8 cellular contexts compared by ENCODE assay signal in genomic region chr19:54160948-54161347, GRCh38. TPM values are rescaled to one million over a fixed set of nuclear protein-coding genes. Genes with fewer than 3 reads are reported as not detected.
DNase-seq lines count a peak whose midpoint lies in the region; ATAC-seq and TF ChIP-seq lines count a peak whose summit lies in the region.

No MANE protein-coding gene starts in this region.

- TF ChIP-seq CTCF in RWPE2 (IDR thresholded peaks at IDR 0.05; ENCODE audit: poor library complexity, severe bottlenecking) (no peak), fibroblast of mammary gland (conservative IDR thresholded peaks at IDR 0.05; ENCODE audit: control insufficient read depth, insufficient read depth, low read depth, low read length) (no peak)

- peak overlapping the region; percentile 80 for H3K27ac ChIP-seq in RWPE2 (ENCODE audit: poor library complexity, severe bottlenecking)

- peaks cover 24% of the 10 kb centered on the region for H3K36me3 ChIP-seq in RWPE2 (ENCODE audit: low read depth)

- peaks cover 45% of the 10 kb centered on the region for H3K4me1 Mint-ChIP-seq in activated CD4-positive, alpha-beta T cell treated with anti-CD3 and anti-CD28 coated beads, Interleukin-2, amount 10 ng/mL, durations not matched to agents 24 days and 14 days
- peaks cover 59% of the 10 kb centered on the region for H3K4me1 Mint-ChIP-seq in stimulated activated memory B cell treated with anti-CD40 and anti-IgM and Interleukin-4, amounts not matched to agents 10 μg/mL and 1 μg/mL and 100 μg/mL, for 72 hours

- H3K9me3 Mint-ChIP-seq in activated CD4-positive, alpha-beta T cell treated with anti-CD3 and anti-CD28 coated beads, Interleukin-2, amount 10 ng/mL, durations not matched to agents 24 days and 14 days: no peaks in the 10 kb centered on the region
- H3K9me3 Mint-ChIP-seq in stimulated activated memory B cell treated with anti-CD40 and anti-IgM and Interleukin-4, amounts not matched to agents 10 μg/mL and 1 μg/mL and 100 μg/mL, for 72 hours: no peaks in the 10 kb centered on the region

- H3K9me3 ChIP-seq in RWPE2 (ENCODE audit: severe bottlenecking): no peaks in the 10 kb centered on the region

- H3K4me1 ChIP-seq in RWPE2 (ENCODE audit: insufficient read depth, poor library complexity, severe bottlenecking): peaks cover 10% of the 10 kb centered on the region

- peaks cover 18% of the 10 kb centered on the region for H3K36me3 Mint-ChIP-seq in activated CD4-positive, alpha-beta T cell treated with anti-CD3 and anti-CD28 coated beads, Interleukin-2, amount 10 ng/mL, durations not matched to agents 24 days and 14 days (ENCODE audit: low read depth)
- H3K36me3 Mint-ChIP-seq in stimulated activated memory B cell treated with anti-CD40 and anti-IgM and Interleukin-4, amounts not matched to agents 10 μg/mL and 1 μg/mL and 100 μg/mL, for 72 hours: peaks cover 8% of the 10 kb centered on the region

- DNase-seq in activated CD4-positive, alpha-beta T cell treated with anti-CD3 and anti-CD28 coated beads, Interleukin-2, amount 10 ng/mL, durations not matched to agents 24 days and 14 days: no peak
- DNase-seq in activated CD4-positive, alpha-beta T cell treated with anti-CD3 and anti-CD28 coated beads for 4 hours: no peak
- DNase-seq in RWPE2 (ENCODE audit: low spot score): no peak
- DNase-seq in fibroblast of mammary gland (ENCODE audit: low read depth): no peak
- no peak for DNase-seq in HUDEP-2 (lab: John Stamatoyannopoulos, UW; ENCODE audit: unreplicated experiment in 76 of 76)
- DNase-seq in foreskin melanocyte: no peak
- DNase-seq in GOT3 (lab: John Stamatoyannopoulos, UW): no peak

- H3K4me3 ChIP-seq in RWPE2 (ENCODE audit: severe bottlenecking) (peak overlapping the region; percentile 47), fibroblast of mammary gland (ENCODE audit: control insufficient read depth, low read depth, low read length) (peak overlapping the region; percentile 63)

- peak overlapping the region; percentile 99 for H3K27ac Mint-ChIP-seq in activated CD4-positive, alpha-beta T cell treated with anti-CD3 and anti-CD28 coated beads, Interleukin-2, amount 10 ng/mL, durations not matched to agents 24 days and 14 days
- H3K27ac Mint-ChIP-seq in stimulated activated memory B cell treated with anti-CD40 and anti-IgM and Interleukin-4, amounts not matched to agents 10 μg/mL and 1 μg/mL and 100 μg/mL, for 72 hours: peak overlapping the region; percentile 97

- H3K27me3 ChIP-seq in RWPE2 (ENCODE audit: insufficient read depth, poor library complexity, severe bottlenecking): no peaks in the 10 kb centered on the region

- intact Hi-C loops in activated CD4-positive, alpha-beta T cell treated with anti-CD3 and anti-CD28 coated beads, Interleukin-2, amount 10 ng/mL, durations not matched to agents 24 days and 14 days (cut with micrococcal nuclease): loop anchor here (5.0 kb wide), 2 partner anchors 286 to 294 kb away; partner anchors contain the start of genes LENG8 and MYADM

- peak overlapping the region; percentile 91 for H3K4me3 Mint-ChIP-seq in activated CD4-positive, alpha-beta T cell treated with anti-CD3 and anti-CD28 coated beads, Interleukin-2, amount 10 ng/mL, durations not matched to agents 24 days and 14 days
- H3K4me3 Mint-ChIP-seq in stimulated activated memory B cell treated with anti-CD40 and anti-IgM and Interleukin-4, amounts not matched to agents 10 μg/mL and 1 μg/mL and 100 μg/mL, for 72 hours: peak overlapping the region; percentile 94

- ATAC-seq in RWPE2 (ENCODE audit: low read depth): no peak
- ATAC-seq in stimulated activated memory B cell treated with anti-CD40 and anti-IgM and Interleukin-4, amounts not matched to agents 10 μg/mL and 1 μg/mL and 100 μg/mL, for 72 hours: no peak

- no peaks in the 10 kb centered on the region for H3K27me3 Mint-ChIP-seq in activated CD4-positive, alpha-beta T cell treated with anti-CD3 and anti-CD28 coated beads, Interleukin-2, amount 10 ng/mL, durations not matched to agents 24 days and 14 days
- H3K27me3 Mint-ChIP-seq in stimulated activated memory B cell treated with anti-CD40 and anti-IgM and Interleukin-4, amounts not matched to agents 10 μg/mL and 1 μg/mL and 100 μg/mL, for 72 hours: peaks cover 31% of the 10 kb centered on the region

RNA-seq across cellular contexts. Expression of gene LENG1, which starts 1.4 kb away (rescaled TPM):
- total RNA-seq in activated CD4-positive, alpha-beta T cell treated with anti-CD3 and anti-CD28 coated beads, Interleukin-2, amount 10 ng/mL, durations not matched to agents 24 days and 14 days: 4.6 and 5.7 TPM in 2 replicates

RNA-seq across cellular contexts. Expression of gene TMC4, which starts 12.0 kb away (rescaled TPM):
- 0.54 and 1.1 TPM in 2 replicates for total RNA-seq in activated CD4-positive, alpha-beta T cell treated with anti-CD3 and anti-CD28 coated beads, Interleukin-2, amount 10 ng/mL, durations not matched to agents 24 days and 14 days

RNA-seq across cellular contexts. Expression of gene CNOT3, which starts 23.4 kb away (rescaled TPM):
- 64.5 and 73.4 TPM in 2 replicates for total RNA-seq in activated CD4-positive, alpha-beta T cell treated with anti-CD3 and anti-CD28 coated beads, Interleukin-2, amount 10 ng/mL, durations not matched to agents 24 days and 14 days

RNA-seq across cellular contexts. Expression of gene MBOAT7, which starts 28.4 kb away (rescaled TPM):
- 289 and 291 TPM in 2 replicates for total RNA-seq in activated CD4-positive, alpha-beta T cell treated with anti-CD3 and anti-CD28 coated beads, Interleukin-2, amount 10 ng/mL, durations not matched to agents 24 days and 14 days

RNA-seq across cellular contexts. Expression of gene TSEN34, which starts 30.2 kb away (rescaled TPM):
- 17.9 and 18.4 TPM in 2 replicates for total RNA-seq in activated CD4-positive, alpha-beta T cell treated with anti-CD3 and anti-CD28 coated beads, Interleukin-2, amount 10 ng/mL, durations not matched to agents 24 days and 14 days
